13 cellular contexts compared by ENCODE assay signal in genomic region chr6:42158011-42158410, GRCh38. TPM values are rescaled to one million over a fixed set of nuclear protein-coding genes. Genes with fewer than 3 reads are reported as not detected.
DNase-seq lines count a peak whose midpoint lies in the region; ATAC-seq and TF ChIP-seq lines count a peak whose summit lies in the region.
"Had no signal": no experiment of that assay in that cellular context is flagged by ENCODE, and none has a peak within 500 bp of the region (broad histone marks: within the 10 kb centered on the region; RNA-seq: fewer than 3 reads in every experiment).

No MANE protein-coding gene starts in this region.

- H3K27ac ChIP-seq in left ventricle myocardium inferior (replicated peaks) (no peak overlapping the region), neural progenitor cell (no peak overlapping the region), uterus (no peak overlapping the region)
- H3K27ac ChIP-seq: tibial artery had no signal

- no peaks in the 10 kb centered on the region for H3K9me3 Mint-ChIP-seq in neural progenitor cell
- H3K9me3 Mint-ChIP-seq: activated CD4-positive, alpha-beta T cell treated with anti-CD3 and anti-CD28 coated beads, Interleukin-2, amount 10 ng/mL, durations not matched to agents 7 days and 5 days; naive thymus-derived CD4-positive, alpha-beta T cell had no signal

- H3K9me3 ChIP-seq in left ventricle myocardium inferior (replicated peaks) (no peaks in the 10 kb centered on the region), neural progenitor cell (ENCODE audit: low read depth) (no peaks in the 10 kb centered on the region), uterus (no peaks in the 10 kb centered on the region)
- H3K9me3 ChIP-seq: tibial artery had no signal

- TF ChIP-seq CTCF in AG10803 (conservative IDR thresholded peaks at IDR 0.05; ENCODE audit: low read length) (no peak), left ventricle myocardium inferior (IDR thresholded peaks at IDR 0.05; ENCODE audit: borderline replicate concordance) (no peak), neural progenitor cell (IDR thresholded peaks at IDR 0.05) (no peak), uterus (IDR thresholded peaks at IDR 0.05) (no peak)

- ATAC-seq in HG02610 (IDR thresholded peaks at IDR 0.05; ENCODE audit: unreplicated experiment): no peak
- ATAC-seq: HCT116; naive thymus-derived CD4-positive, alpha-beta T cell had no signal

- no peak for TF ChIP-seq POLR2A in uterus (IDR thresholded peaks at IDR 0.05)

- no peak overlapping the region for H3K4me3 Mint-ChIP-seq in neural progenitor cell
- H3K4me3 Mint-ChIP-seq: activated CD4-positive, alpha-beta T cell treated with anti-CD3 and anti-CD28 coated beads, Interleukin-2, amount 10 ng/mL, durations not matched to agents 7 days and 5 days; naive thymus-derived CD4-positive, alpha-beta T cell had no signal

- H3K79me2 ChIP-seq in neural progenitor cell (ENCODE audit: low read depth): no peaks in the 10 kb centered on the region

- intact Hi-C loops in left ventricle myocardium inferior (cut with micrococcal nuclease) (no loop called here), uterus (cut with DNase I; ENCODE audit: low total_unique reads) (no loop called here)

- H4K20me1 ChIP-seq in neural progenitor cell (ENCODE audit: low read depth): no peaks in the 10 kb centered on the region

- H3K9ac ChIP-seq in neural progenitor cell: no peak overlapping the region

- H2AFZ ChIP-seq in neural progenitor cell (replicated peaks): no peak overlapping the region

- H3K4me3 ChIP-seq in AG10803 (ENCODE audit: low read length) (no peak overlapping the region), left ventricle myocardium inferior (no peak overlapping the region), neural progenitor cell (no peak overlapping the region), uterus (no peak overlapping the region)
- H3K4me3 ChIP-seq: tibial artery had no signal

- H3K4me1 ChIP-seq in left ventricle myocardium inferior (peaks cover 8% of the 10 kb centered on the region), neural progenitor cell (peaks cover 15% of the 10 kb centered on the region), uterus (no peaks in the 10 kb centered on the region)
- H3K4me1 ChIP-seq: tibial artery had no signal

- H3K36me3 ChIP-seq in left ventricle myocardium inferior (no peaks in the 10 kb centered on the region), neural progenitor cell (no peaks in the 10 kb centered on the region), uterus (no peaks in the 10 kb centered on the region)
- H3K36me3 ChIP-seq: tibial artery had no signal

- H3K36me3 Mint-ChIP-seq in neural progenitor cell: no peaks in the 10 kb centered on the region
- H3K36me3 Mint-ChIP-seq: naive thymus-derived CD4-positive, alpha-beta T cell had no signal

- DNase-seq in AG10803 (ENCODE audit: low read depth) (peak; percentile 80), amniotic stem cell (lab: John Stamatoyannopoulos, UW) (peak; percentile 31), left ventricle myocardium inferior (peak; percentile 21), neural progenitor cell (ENCODE audit: low spot score) (no peak), uterus (no peak)
- DNase-seq: activated CD4-positive, alpha-beta T cell treated with anti-CD3 and anti-CD28 coated beads, Interleukin-2, amount 10 ng/mL, durations not matched to agents 7 days and 5 days; naive thymus-derived CD4-positive, alpha-beta T cell; NCI-H526 treated with DMSO at 0.1 percent for 48 hours; tibial artery had no signal

- H3K27me3 ChIP-seq in left ventricle myocardium inferior (ENCODE audit: low read depth): peaks cover 10% of the 10 kb centered on the region
- H3K27me3 ChIP-seq in neural progenitor cell: no peaks in the 10 kb centered on the region
- no peaks in the 10 kb centered on the region for H3K27me3 ChIP-seq in uterus

- no peak overlapping the region for H3K27ac Mint-ChIP-seq in neural progenitor cell
- H3K27ac Mint-ChIP-seq: activated CD4-positive, alpha-beta T cell treated with anti-CD3 and anti-CD28 coated beads, Interleukin-2, amount 10 ng/mL, durations not matched to agents 7 days and 5 days had no signal

- H3F3A ChIP-seq in neural progenitor cell (ENCODE audit: low read depth): no peaks in the 10 kb centered on the region

- no peak overlapping the region for H3K4me2 ChIP-seq in neural progenitor cell

- H3K27me3 Mint-ChIP-seq in neural progenitor cell (ENCODE audit: insufficient read depth, low read depth): peaks cover 2% of the 10 kb centered on the region

- peaks cover 22% of the 10 kb centered on the region for H3K4me1 Mint-ChIP-seq in neural progenitor cell
- H3K4me1 Mint-ChIP-seq: activated CD4-positive, alpha-beta T cell treated with anti-CD3 and anti-CD28 coated beads, Interleukin-2, amount 10 ng/mL, durations not matched to agents 7 days and 5 days; naive thymus-derived CD4-positive, alpha-beta T cell had no signal

RNA-seq across cellular contexts. Expression of gene GUCA1A, which starts 15.2 kb away (rescaled TPM):
- total RNA-seq in left ventricle myocardium inferior (not detected), neural progenitor cell (ENCODE audit: low replicate concordance) (1.9 and 3.4 TPM in 2 replicates), uterus (under 1 TPM in 1 of 4 donors, not detected in 3; 0.83 TPM)
- total RNA-seq: activated CD4-positive, alpha-beta T cell treated with anti-CD3 and anti-CD28 coated beads, Interleukin-2, amount 10 ng/mL, durations not matched to agents 7 days and 5 days; dermis microvascular lymphatic vessel endothelial cell; naive thymus-derived CD4-positive, alpha-beta T cell; T-helper 2 cell treated with Interferon-gamma antibody and Interleukin-4, amounts not matched to agents 100 ng/mL and 5 ng/mL, for 36 hours had no signal

RNA-seq across cellular contexts. Expression of gene C6orf132, which starts 15.6 kb away (rescaled TPM):
- total RNA-seq in left ventricle myocardium inferior: 1.4 TPM
- 1.2 and 1.8 TPM in 2 replicates for total RNA-seq in neural progenitor cell (ENCODE audit: low replicate concordance)
- total RNA-seq in uterus: 1 to 10 TPM in 2 of 4 donors, under 1 TPM in 1, not detected in 1; 0.91 to 2.4 (median 1.0) TPM

RNA-seq across cellular contexts. Expression of gene GUCA1B, which starts 36.7 kb away (rescaled TPM):
- total RNA-seq in left ventricle myocardium inferior (1.1 TPM), neural progenitor cell (ENCODE audit: low replicate concordance) (0.22 and 1.2 TPM in 2 replicates), uterus (1 to 10 TPM in 2 of 4 donors, not detected in 2; 3.8 to 4.8 TPM)

RNA-seq across cellular contexts. Expression of gene MRPS10, which starts 59.6 kb away (rescaled TPM):
- 64.3 TPM for total RNA-seq in left ventricle myocardium inferior
- total RNA-seq in neural progenitor cell (ENCODE audit: low replicate concordance): 42.1 and 68.0 TPM in 2 replicates
- total RNA-seq in uterus: 10 to 100 TPM in 3 of 4 donors, 1 to 10 TPM in 1; 7.6 to 52.8 (median 22.2) TPM

Comparison
In these comparisons a context has a peak if more than half of its experiments do, and no peak if none do; other contexts are left out.
1. DNase-seq: peak in AG10803 (single experiment), amniotic stem cell (single experiment) and left ventricle myocardium inferior (single experiment); none in neural progenitor cell (single experiment) and uterus (0 of 2).